Comparison of ENCODE assay signal across 9 cellular contexts in the genomic region with DNA sequence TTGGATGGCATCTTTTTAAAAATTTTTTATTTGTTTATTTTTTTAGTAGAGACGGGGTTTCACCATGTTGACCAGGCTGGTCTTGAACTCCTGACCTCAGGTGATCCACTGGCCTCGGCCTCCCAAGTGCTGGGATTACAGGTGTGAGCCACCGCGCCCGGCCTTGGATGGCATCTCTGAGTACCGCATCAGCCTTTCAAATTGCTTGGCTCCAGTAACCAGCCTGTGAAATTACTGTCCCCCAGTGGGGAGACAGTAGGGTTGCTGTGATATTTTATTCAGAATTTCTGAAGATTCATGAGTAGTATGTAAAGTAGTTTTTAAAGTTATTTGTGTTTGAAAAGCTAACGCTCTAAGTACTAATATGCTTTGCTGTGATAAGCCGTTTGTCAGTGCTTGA. TPM values are rescaled to one million over a fixed set of nuclear protein-coding genes. Genes with fewer than 3 reads are reported as not detected.
DNase-seq lines count a peak whose midpoint lies in the region; ATAC-seq, FAIRE-seq and TF ChIP-seq lines count a peak whose summit lies in the region.
"Had no signal": no experiment of that assay in that cellular context is flagged by ENCODE, and none has a peak within 500 bp of the region (broad histone marks: within the 10 kb centered on the region; RNA-seq: fewer than 3 reads in every experiment).

No MANE protein-coding gene starts in this region.

- H3K27ac ChIP-seq in A549: peak overlapping the region; percentile 83 to 93; a peak in 4 of 6 replicates

- CTCF ChIA-PET in A549 (lab: Yijun Ruan, JAX): interaction anchor here (0.7 to 9.1 kb wide), 7 partner anchors 10 to 105 kb away, joined by 3 to 50 read pairs (median 5); no protein-coding TSS in a partner anchor

- WGBS in A549 (ENCODE audit: missing lambda C conversion rate): 60% methylated on average over 8 of the region's 8 CpGs

- TF ChIP-seq RAD21 in A549 (conservative IDR thresholded peaks at IDR 0.05 in 1 of 2, IDR thresholded peaks at IDR 0.05 in 1 of 2): no peak

- peaks cover 37% of the 10 kb centered on the region for H3K4me1 ChIP-seq in A549
- H3K4me1 ChIP-seq in adipocyte (ENCODE audit: control insufficient read depth, insufficient read depth, low read length): peaks cover 23% of the 10 kb centered on the region
- H3K4me1 ChIP-seq in mononuclear cell (ENCODE audit: insufficient read depth, low read length): peaks cover 38% of the 10 kb centered on the region

- TF ChIP-seq EP300 in A549 (IDR thresholded peaks at IDR 0.05): no peak

- H3K27me3 ChIP-seq in adipocyte (replicated peaks; ENCODE audit: control insufficient read depth, insufficient read depth, low read length) (no peaks in the 10 kb centered on the region), mononuclear cell (ENCODE audit: insufficient read depth, low read length) (no peaks in the 10 kb centered on the region)

- DNase-seq in A549 (ENCODE audit: low read depth in 1 of 2, low spot score in 1 of 2): no peak
- no peak for DNase-seq in HFF-Myc (ENCODE audit: extremely low read depth, low read depth)
- no peak for DNase-seq in adipocyte (ENCODE audit: low read depth)
- DNase-seq in SW 1271 (lab: John Stamatoyannopoulos, UW): no peak
- no peak for DNase-seq in iPS-NIHi11 (ENCODE audit: low spot score)
- DNase-seq in SHP77 treated with DMSO at 0.1 percent for 48 hours (lab: John Stamatoyannopoulos, UW): no peak
- DNase-seq in NOMO-1 treated with dmso at 0.1 percent for 144 hours (lab: John Stamatoyannopoulos, UW; ENCODE audit: unreplicated experiment): no peak
- DNase-seq: NCI-H1105 treated with DMSO at 0.1 percent for 48 hours had no signal

- FAIRE-seq in A549 (lab: Jason Lieb, UNC): no peak

- H3K4me3 ChIP-seq in A549 (peak overlapping the region; percentile 68), HFF-Myc (replicated peaks; ENCODE audit: low read depth, low read length) (peak overlapping the region; percentile 60), adipocyte (ENCODE audit: low read length) (peak overlapping the region; percentile 97), mononuclear cell (ENCODE audit: low read length) (peak overlapping the region; percentile 84)

- POLR2A ChIA-PET in A549 (lab: Yijun Ruan, JAX): no interaction called here

- 0 out of 3 replicates have a peak, but pooled peaks cover 2% of the 10 kb centered on the region for H3K9me3 ChIP-seq in A549
- H3K9me3 ChIP-seq in adipocyte (ENCODE audit: control insufficient read depth, low read length): no peaks in the 10 kb centered on the region
- H3K9me3 ChIP-seq in mononuclear cell (ENCODE audit: low read depth, low read length): no peaks in the 10 kb centered on the region

- peak overlapping the region; percentile 91 for H3K9ac ChIP-seq in adipocyte (ENCODE audit: low read length)

- TF ChIP-seq CTCF in A549 (IDR thresholded peaks at IDR 0.05) (no peak), HFF-Myc (IDR thresholded peaks at IDR 0.05; ENCODE audit: low read depth, low read length, missing control alignments) (no peak)

- TF ChIP-seq POLR2A in A549 (IDR thresholded peaks at IDR 0.05; ENCODE audit: low read length): no peak

- no peak for ATAC-seq in A549

- H3K4me2 ChIP-seq in A549: peak overlapping the region; percentile 89

- peaks cover 24% of the 10 kb centered on the region for H3K36me3 ChIP-seq in adipocyte (ENCODE audit: control insufficient read depth, insufficient read depth, low read length, severe bottlenecking)

TF ChIP-seq in A549, 52 proteins besides CTCF, POLR2A, EP300 and RAD21:
- TF ChIP-seq ZFP36 (IDR thresholded peaks at IDR 0.05; ENCODE audit: borderline replicate concordance, partially characterized antibody) (no peak), JUNB (IDR thresholded peaks at IDR 0.05) (no peak), PHF8 (IDR thresholded peaks at IDR 0.05; ENCODE audit: borderline replicate concordance, low read depth) (no peak), GATA3 (IDR thresholded peaks at IDR 0.05; ENCODE audit: borderline replicate concordance) (no peak), ESRRA (IDR thresholded peaks at IDR 0.05; ENCODE audit: borderline replicate concordance, low read length) (no peak), BHLHE40 (IDR thresholded peaks at IDR 0.05; ENCODE audit: low read depth, low read length) (no peak), POLR2AphosphoS2 (conservative IDR thresholded peaks at IDR 0.05; ENCODE audit: low read length) (no peak), CHD2 (IDR thresholded peaks at IDR 0.05; ENCODE audit: low read length, partially characterized antibody) (no peak), HDAC2 (IDR thresholded peaks at IDR 0.05) (no peak), EHMT2 (IDR thresholded peaks at IDR 0.05; ENCODE audit: low read depth) (no peak), SMC3 (IDR thresholded peaks at IDR 0.05) (no peak), ZNF302 (CRISPR knock-in tag; IDR thresholded peaks at IDR 0.05) (no peak), JUN (IDR thresholded peaks at IDR 0.05) (no peak)
- TF ChIP-seq, protein P1, sequence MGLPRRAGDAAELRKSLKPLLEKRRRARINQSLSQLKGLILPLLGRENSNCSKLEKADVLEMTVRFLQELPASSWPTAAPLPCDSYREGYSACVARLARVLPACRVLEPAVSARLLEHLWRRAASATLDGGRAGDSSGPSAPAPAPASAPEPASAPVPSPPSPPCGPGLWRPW (IDR thresholded peaks at IDR 0.05): no peak

RNA-seq across cellular contexts. Expression of a gene that starts 1.2 kb away (rescaled TPM):
- polyA plus RNA-seq in A549 (2011; rRNA removed): 65.6 and 105 TPM in 2 replicates
- polyA plus RNA-seq in A549 (2012; cell fraction: cytosol; rRNA removed): 26.2 and 28.3 TPM in 2 replicates
- 34.2 and 37.4 TPM in 2 replicates for polyA plus RNA-seq in A549 (2012; cell fraction: nucleus; rRNA removed)
- 42.5 to 45.1 TPM (median 45.0 TPM) in 3 replicates for polyA plus RNA-seq in A549 (2017; fragmentation: RNase III; extraction: RNeasy Plus Mini Kit Qiagen cat#74134 plus additional on column Dnase treatment)
- 32.4 and 36.7 TPM in 2 replicates for polyA minus RNA-seq in A549 (2011; rRNA and poly(A)+ RNA removed)
- 70.9 TPM for total RNA-seq in mononuclear cell
